Comparison of ENCODE assay signal across 10 cellular contexts in genomic region chr15:78943692-78944091, GRCh38. TPM values are rescaled to one million over a fixed set of nuclear protein-coding genes. Genes with fewer than 3 reads are reported as not detected.
DNase-seq lines count a peak whose midpoint lies in the region; ATAC-seq and TF ChIP-seq lines count a peak whose summit lies in the region.
"Had no signal": no experiment of that assay in that cellular context is flagged by ENCODE, and none has a peak within 500 bp of the region (broad histone marks: within the 10 kb centered on the region; RNA-seq: fewer than 3 reads in every experiment).

No MANE protein-coding gene starts in this region.

- peaks cover 43% of the 10 kb centered on the region for H3K36me3 Mint-ChIP-seq in activated B cell treated with CpG ODN at 0.5 μM for 24 hours (ENCODE audit: low read depth)

- no peaks in the 10 kb centered on the region for H3K9me3 Mint-ChIP-seq in activated B cell treated with CpG ODN at 0.5 μM for 24 hours

- H3K4me3 ChIP-seq in H7 (ENCODE audit: insufficient read depth, low read depth, low read length) (no peak overlapping the region), skin epidermis (peak overlapping the region; percentile 40 to 58 (median 50))

- H3K27me3 Mint-ChIP-seq in activated B cell treated with CpG ODN at 0.5 μM for 24 hours, result no peaks in the 10 kb centered on the region

- CTCF ChIA-PET in activated B cell treated with CpG ODN at 0.5 μM for 24 hours (lab: Charles Lee), result interaction anchor here (1.1 to 1.9 kb wide), 5 partner anchors 33 to 241 kb away, joined by 3 to 9 read pairs (median 5); no protein-coding TSS in a partner anchor

- H3K36me3 ChIP-seq in H7 (replicated peaks; ENCODE audit: control insufficient read depth, insufficient read depth, low read length), result no peaks in the 10 kb centered on the region
- H3K36me3 ChIP-seq: brain microvascular endothelial cell had no signal

- peaks cover 17% of the 10 kb centered on the region for H3K27me3 ChIP-seq in H7 (ENCODE audit: control insufficient read depth, insufficient read depth, low read length)

- intact Hi-C loops in activated B cell treated with CpG ODN at 0.5 μM for 24 hours (cut with micrococcal nuclease), result no loop called here

- H3K27ac ChIP-seq in skin epidermis, result peak overlapping the region in 19 of 21 experiments; percentile 13 to 86 (median 78)
- H3K27ac ChIP-seq: brain microvascular endothelial cell had no signal

- H3K27ac Mint-ChIP-seq in activated B cell treated with CpG ODN at 0.5 μM for 24 hours, result peak overlapping the region; percentile 89

- ATAC-seq in activated B cell treated with CpG ODN at 0.5 μM for 24 hours (ENCODE audit: low read depth) (no peak), GM21447 (IDR thresholded peaks at IDR 0.05; ENCODE audit: unreplicated experiment) (no peak), HG02588 (IDR thresholded peaks at IDR 0.05; ENCODE audit: unreplicated experiment) (no peak)

- DNase-seq in H7, result peak; percentile 56
- DNase-seq in activated B cell treated with CpG ODN at 0.5 μM for 24 hours, result no peak
- peak; percentile 36 for DNase-seq in left kidney (ENCODE audit: low read depth, low spot score)
- DNase-seq in activated gamma-delta T cell (lab: John Stamatoyannopoulos, UW), result no peak
- DNase-seq in hippocampal formation (lab: John Stamatoyannopoulos, UW), result no peak
- DNase-seq: brain microvascular endothelial cell, islet precursor cell had no signal

- no peak for TF ChIP-seq CTCF in activated B cell treated with CpG ODN at 0.5 μM for 24 hours (IDR thresholded peaks at IDR 0.05)

- POLR2A ChIA-PET in activated B cell treated with CpG ODN at 0.5 μM for 24 hours (lab: Charles Lee), result interaction anchor here (0.7 to 3.2 kb wide), 11 partner anchors 8 to 186 kb away, joined by 3 to 42 read pairs (median 7); no protein-coding TSS in a partner anchor

- H3K4me3 Mint-ChIP-seq in activated B cell treated with CpG ODN at 0.5 μM for 24 hours, result peak overlapping the region; percentile 98

- H3K4me1 Mint-ChIP-seq in activated B cell treated with CpG ODN at 0.5 μM for 24 hours, result peaks cover 52% of the 10 kb centered on the region

RNA-seq across cellular contexts. Expression of gene CTSH, which starts 1.2 kb away (rescaled TPM):
- total RNA-seq in H7 (2014; rRNA removed; shearing (Covaris generic)), result 16.9 and 17.1 TPM in 2 replicates
- 721 and 762 TPM in 2 replicates for total RNA-seq in activated B cell treated with CpG ODN at 0.5 μM for 24 hours

Comparison
In these comparisons a context has a peak if more than half of its experiments do, and no peak if none do; other contexts are left out.
1. DNase-seq: peak in H7 (single experiment) and left kidney (single experiment); none in activated B cell treated with CpG ODN at 0.5 μM for 24 hours (single experiment), activated gamma-delta T cell (single experiment) and hippocampal formation (0 of 2).
2. RNA of gene CTSH, which starts 1.2 kb away (total RNA-seq): 721 to 762 TPM in activated B cell treated with CpG ODN at 0.5 μM for 24 hours; 16.9 to 17.1 TPM in H7; every median in the first group is over 10 times any median in the second.